Comparison of ENCODE assay signal across 17 cellular contexts in genomic region chr13:21238267-21238666, GRCh38.
A peak's percentile ranks its signal among the peaks of the same experiment; 100 is the strongest.
DNase-seq lines count a peak whose midpoint lies in the region; ATAC-seq, FAIRE-seq and TF ChIP-seq lines count a peak whose summit lies in the region.
"Had no signal": no experiment of that assay in that cellular context is flagged by ENCODE, and none has a peak within 500 bp of the region (broad histone marks: within the 10 kb centered on the region; RNA-seq: fewer than 3 reads in every experiment).

No MANE protein-coding gene starts in this region.

- H3K36me3 Mint-ChIP-seq in activated CD4-positive, alpha-beta T cell treated with anti-CD3 and anti-CD28 coated beads, Interleukin-2, amount 10 ng/mL, durations not matched to agents 24 days and 14 days (ENCODE audit: low read depth) = no peaks in the 10 kb centered on the region
- no peaks in the 10 kb centered on the region for H3K36me3 Mint-ChIP-seq in type B pancreatic cell
- H3K36me3 Mint-ChIP-seq: CD14-positive monocyte; CD4-positive, alpha-beta memory T cell had no signal

- no peaks in the 10 kb centered on the region for H3K36me3 ChIP-seq in GM12878 (ENCODE audit: control insufficient read depth in 2 of 2, insufficient read depth in 2 of 2, low read length in 1 of 2)
- H3K36me3 ChIP-seq: BLaER1, HAP-1 had no signal

- H3K4me3 ChIP-seq in GM12878 = no peak overlapping the region
- H3K4me3 ChIP-seq: BLaER1, GM23248, HAP-1 had no signal

- TF ChIP-seq POLR2A in GM12891 (IDR thresholded peaks at IDR 0.05; ENCODE audit: low read depth, low read length) (no peak), GM12878 (IDR thresholded peaks at IDR 0.05; ENCODE audit: low read depth, low read length) (no peak)

- CTCF ChIA-PET in GM12878 (lab: Yijun Ruan, JAX) = no interaction called here

- intact Hi-C loops in activated CD4-positive, alpha-beta T cell treated with anti-CD3 and anti-CD28 coated beads, Interleukin-2, amount 10 ng/mL, durations not matched to agents 24 days and 14 days (cut with micrococcal nuclease) = no loop called here
- intact Hi-C loops in GM12878 (cut with micrococcal nuclease; ENCODE audit: unreplicated experiment) = no loop called here

- H3K27me3 Mint-ChIP-seq in activated CD4-positive, alpha-beta T cell treated with anti-CD3 and anti-CD28 coated beads, Interleukin-2, amount 10 ng/mL, durations not matched to agents 24 days and 14 days = peaks cover 1% of the 10 kb centered on the region
- no peaks in the 10 kb centered on the region for H3K27me3 Mint-ChIP-seq in type B pancreatic cell

- H3K9me3 Mint-ChIP-seq in activated CD4-positive, alpha-beta T cell treated with anti-CD3 and anti-CD28 coated beads, Interleukin-2, amount 10 ng/mL, durations not matched to agents 24 days and 14 days = no peaks in the 10 kb centered on the region
- H3K9me3 Mint-ChIP-seq in type B pancreatic cell = no peaks in the 10 kb centered on the region

- peaks cover 10% of the 10 kb centered on the region for H3K4me1 Mint-ChIP-seq in activated CD4-positive, alpha-beta T cell treated with anti-CD3 and anti-CD28 coated beads, Interleukin-2, amount 10 ng/mL, durations not matched to agents 24 days and 14 days
- H3K4me1 Mint-ChIP-seq in type B pancreatic cell (ENCODE audit: unreplicated experiment) = peaks cover 10% of the 10 kb centered on the region

- POLR2A ChIA-PET in GM12878 (lab: Charles Lee) = no interaction called here

- 0% methylated on average over 2 of the region's 2 CpGs for WGBS in GM12878 (ENCODE audit: insufficient coverage, insufficient replicate concordance, low lambda C conversion rate, missing lambda C conversion rate)

- no peaks in the 10 kb centered on the region for H4K20me1 ChIP-seq in GM12878 (ENCODE audit: control insufficient read depth, insufficient read depth)
- H4K20me1 ChIP-seq: BLaER1 had no signal

- TF ChIP-seq CTCF in GM12878 (IDR thresholded peaks at IDR 0.05 in 2 of 3, conservative IDR thresholded peaks at IDR 0.05 in 1 of 3; ENCODE audit: control insufficient read depth in 2 of 3, extremely low read depth in 1 of 3, insufficient read depth in 1 of 3, low read depth in 3 of 3, low read length in 3 of 3) (no peak), type B pancreatic cell (conservative IDR thresholded peaks at IDR 0.05) (no peak)

- RAD21 ChIA-PET in GM12878 (lab: Charles Lee; ENCODE audit: unreplicated experiment) = no interaction called here

- H3K27ac Mint-ChIP-seq in activated CD4-positive, alpha-beta T cell treated with anti-CD3 and anti-CD28 coated beads, Interleukin-2, amount 10 ng/mL, durations not matched to agents 24 days and 14 days = no peak overlapping the region
- H3K27ac Mint-ChIP-seq in type B pancreatic cell = peak overlapping the region; percentile 63
- H3K27ac Mint-ChIP-seq: CD14-positive monocyte; CD4-positive, alpha-beta memory T cell had no signal

- no peak for ATAC-seq in GM12878

- no peaks in the 10 kb centered on the region; the same call in 2 of the 3 replicates for H3K9me3 ChIP-seq in GM12878 (replicated peaks; ENCODE audit: control insufficient read depth, insufficient read depth, low read length)
- H3K9me3 ChIP-seq: BLaER1, HAP-1 had no signal

- peak; percentile 26 for FAIRE-seq in GM12891 (lab: Jason Lieb, UNC)
- no peak for FAIRE-seq in GM12878 (lab: Jason Lieb, UNC)
- FAIRE-seq: GM18507 had no signal

- H3K27me3 ChIP-seq in GM12878 (replicated peaks in 1 of 2; ENCODE audit: control insufficient read depth in 2 of 2, insufficient read depth in 2 of 2, low read length in 1 of 2) = no peaks in the 10 kb centered on the region
- H3K27me3 ChIP-seq: BLaER1 had no signal

- no peak overlapping the region for H3K4me2 ChIP-seq in GM12878 (ENCODE audit: control insufficient read depth, insufficient read depth)
- H3K4me2 ChIP-seq: BLaER1 had no signal

- no peak for TF ChIP-seq EP300 in GM12878 (IDR thresholded peaks at IDR 0.05; ENCODE audit: borderline replicate concordance in 1 of 2, control insufficient read depth in 1 of 2, low read depth in 2 of 2, low read length in 2 of 2)

- H3K27ac ChIP-seq in GM12878 (ENCODE audit: control insufficient read depth, insufficient read depth) = no peak overlapping the region
- H3K27ac ChIP-seq: BLaER1, GM23248 had no signal

- no peaks in the 10 kb centered on the region for H3K79me2 ChIP-seq in GM12878 (ENCODE audit: control insufficient read depth, insufficient read depth, low read length)

- SMC1A ChIA-PET in GM12878 (lab: Charles Lee; ENCODE audit: uncharacterized antibody, unreplicated experiment) = no interaction called here

- DNase-seq in activated CD4-positive, alpha-beta T cell treated with anti-CD3 and anti-CD28 coated beads, Interleukin-2, amount 10 ng/mL, durations not matched to agents 24 days and 14 days = peak; percentile 3
- DNase-seq in activated CD4-positive, alpha-beta T cell treated with anti-CD3 and anti-CD28 coated beads, Interleukin-2, amount 50 U/mL, for 48 hours = no peak
- no peak for DNase-seq in GM12891 (ENCODE audit: insufficient read length, low spot score)
- DNase-seq in GM12878 (ENCODE audit: low read depth, low spot score) = no peak
- DNase-seq in type B pancreatic cell (ENCODE audit: extremely low spot score, unreplicated experiment) = no peak
- no peak for DNase-seq in stimulated activated CD4-positive, alpha-beta T cell treated with anti-CD3 and anti-CD28 coated beads, Interleukin-4, amount 100 ng/mL, for 1 hour
- DNase-seq in ureter (ENCODE audit: low spot score) = no peak
- DNase-seq: 8988T; CD4-positive, alpha-beta memory T cell; DMS153; DMS79; GF-D8; GM23248 had no signal

- no peak overlapping the region for H3K9ac ChIP-seq in GM12878 (ENCODE audit: control insufficient read depth, insufficient read depth, low read length)
- H3K9ac ChIP-seq: BLaER1, GM23248 had no signal

- no peaks in the 10 kb centered on the region for H3K4me1 ChIP-seq in GM12878 (ENCODE audit: control insufficient read depth, insufficient read depth, low read length)
- H3K4me1 ChIP-seq: HAP-1 had no signal

- no TSS peak for BruUV-seq in GM12878 (replicated peaks; lab: Mats Ljungman, UMichigan)

- no peak for TF ChIP-seq RAD21 in GM12878 (IDR thresholded peaks at IDR 0.05; ENCODE audit: insufficient read depth, low read depth, low read length)

- no peak overlapping the region for H3K4me3 Mint-ChIP-seq in activated CD4-positive, alpha-beta T cell treated with anti-CD3 and anti-CD28 coated beads, Interleukin-2, amount 10 ng/mL, durations not matched to agents 24 days and 14 days
- no peak overlapping the region for H3K4me3 Mint-ChIP-seq in type B pancreatic cell
- H3K4me3 Mint-ChIP-seq: CD14-positive monocyte; CD4-positive, alpha-beta memory T cell had no signal

- no peak overlapping the region for H2AFZ ChIP-seq in GM12878 (ENCODE audit: control insufficient read depth, low read depth, low read length)
- H2AFZ ChIP-seq: GM23248 had no signal

- in situ Hi-C loops in GM12878 (cut with MboI) = no loop called here

TF ChIP-seq in GM12891, 5 proteins besides CTCF, POLR2A, EP300 and RAD21:
- no peak for TF ChIP-seq POU2F2 (IDR thresholded peaks at IDR 0.05; ENCODE audit: low read depth, low read length)
- no peak for TF ChIP-seq POLR2AphosphoS5 (IDR thresholded peaks at IDR 0.05; ENCODE audit: low read depth, low read length)
- TF ChIP-seq PAX5 (IDR thresholded peaks at IDR 0.05; ENCODE audit: insufficient read depth, low read length, severe bottlenecking) = no peak
- TF ChIP-seq SPI1 (IDR thresholded peaks at IDR 0.05; ENCODE audit: low read depth, low read length) = no peak
- TF ChIP-seq TAF1 (IDR thresholded peaks at IDR 0.05; ENCODE audit: low read depth, low read length) = no peak

TF ChIP-seq in GM12878, 131 proteins besides CTCF, POLR2A, EP300 and RAD21:
- no peak for TF ChIP-seq CBX3 (IDR thresholded peaks at IDR 0.05; ENCODE audit: borderline replicate concordance, low read depth)
- TF ChIP-seq JUNB (IDR thresholded peaks at IDR 0.05) = peak; percentile 14; the same call in 1 of the 2 replicates
- no peak for TF ChIP-seq REST (IDR thresholded peaks at IDR 0.05; ENCODE audit: low read depth, low read length)
